20 cellular contexts compared by ENCODE assay signal in the genomic region with DNA sequence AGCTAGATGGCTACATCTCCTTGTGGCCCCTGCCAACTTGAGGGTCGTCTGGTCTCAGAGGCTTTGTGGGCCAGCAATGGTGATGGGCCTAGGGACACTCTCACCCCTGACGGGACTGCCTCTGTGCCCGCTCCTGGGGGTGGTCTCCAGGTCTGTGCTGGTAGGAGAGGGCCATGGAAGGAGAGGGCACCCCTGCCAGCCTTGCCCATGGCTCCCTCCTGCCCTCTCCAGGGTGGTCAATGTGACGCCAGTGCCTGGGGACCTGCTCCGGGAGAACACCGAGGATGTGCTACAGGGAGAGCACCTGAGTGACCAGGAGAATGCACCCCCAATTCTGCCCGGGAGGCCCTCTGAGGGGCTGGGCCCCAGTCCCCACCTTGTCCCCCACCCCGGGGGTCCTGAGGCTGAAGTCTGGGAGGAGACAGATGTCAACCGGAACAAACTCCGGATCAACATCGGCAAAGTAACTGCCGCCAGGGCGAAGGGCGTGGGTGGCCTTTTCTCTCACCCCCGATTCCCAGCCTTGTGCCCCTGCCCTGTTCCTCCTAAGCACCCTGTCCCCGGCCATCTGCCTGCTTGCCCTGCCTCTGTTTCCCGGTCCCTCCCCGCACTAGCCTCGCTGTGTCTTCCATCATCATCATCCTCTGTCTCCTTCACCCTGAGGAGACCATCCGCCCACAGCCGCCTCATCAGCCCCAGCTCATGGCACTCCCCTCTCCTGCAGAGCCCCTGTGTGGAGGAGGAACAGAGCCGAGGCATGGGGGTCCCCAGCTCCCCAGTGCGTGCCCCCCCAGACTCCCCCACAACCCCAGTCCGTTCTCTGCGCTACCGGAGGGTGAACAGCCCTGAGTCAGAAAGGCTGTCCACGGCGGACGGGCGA. TPM values are rescaled to one million over a fixed set of nuclear protein-coding genes. Genes with fewer than 3 reads are reported as not detected.
DNase-seq lines count a peak whose midpoint lies in the region; ATAC-seq, FAIRE-seq and TF ChIP-seq lines count a peak whose summit lies in the region.
"Had no signal": no experiment of that assay in that cellular context is flagged by ENCODE, and none has a peak within 500 bp of the region (broad histone marks: within the 10 kb centered on the region; RNA-seq: fewer than 3 reads in every experiment).

No MANE protein-coding gene starts in this region.

- H3K4me3 Mint-ChIP-seq in activated CD4-positive, alpha-beta T cell treated with anti-CD3 and anti-CD28 coated beads, Interleukin-2, amount 10 ng/mL, durations not matched to agents 24 days and 14 days, result no peak overlapping the region
- no peak overlapping the region for H3K4me3 Mint-ChIP-seq in activated T-helper 2 cell treated with anti-CD3 and anti-CD28 coated beads, Interferon-gamma antibody, Interleukin-2, Interleukin-4, amounts not matched to agents 10 μg/mL and 5 μg/mL and 100 μg/mL, durations not matched to agents 14 hours and 24 hours and 36 hours (ENCODE audit: low read depth)
- no peak overlapping the region for H3K4me3 Mint-ChIP-seq in stimulated activated naive B cell treated with anti-CD40 and anti-IgM and Interleukin-4, amounts not matched to agents 10 μg/mL and 1 μg/mL and 100 μg/mL, for 72 hours
- H3K4me3 Mint-ChIP-seq: CD8-positive, alpha-beta memory T cell; HFFc6 had no signal

- intact Hi-C loops in activated CD4-positive, alpha-beta T cell treated with anti-CD3 and anti-CD28 coated beads, Interleukin-2, amount 10 ng/mL, durations not matched to agents 24 days and 14 days (cut with micrococcal nuclease), result no loop called here
- intact Hi-C loops in activated T-helper 2 cell treated with anti-CD3 and anti-CD28 coated beads, Interferon-gamma antibody, Interleukin-2, Interleukin-4, amounts not matched to agents 10 μg/mL and 5 μg/mL and 100 μg/mL, durations not matched to agents 14 hours and 24 hours and 36 hours (cut with micrococcal nuclease), result no loop called here
- intact Hi-C loops in HepG2 (cut with micrococcal nuclease; ENCODE audit: unreplicated experiment), result no loop called here
- intact Hi-C loops in dorsolateral prefrontal cortex (cut with DNase I), result no loop called here

- H4K20me1 ChIP-seq in HepG2 (ENCODE audit: insufficient read depth, low read length), result no peaks in the 10 kb centered on the region
- H4K20me1 ChIP-seq: BLaER1 had no signal

- H3K4me2 ChIP-seq in HepG2 (ENCODE audit: low read depth, low read length), result no peak overlapping the region
- H3K4me2 ChIP-seq: BLaER1 had no signal

- peaks cover 7 to 39% of the 10 kb centered on the region in 2 experiments for H3K27me3 ChIP-seq in HepG2 (ENCODE audit: control insufficient read depth in 1 of 2, insufficient read depth in 2 of 2, low read length in 2 of 2)
- no peaks in the 10 kb centered on the region for H3K27me3 ChIP-seq in dorsolateral prefrontal cortex
- H3K27me3 ChIP-seq: BLaER1 had no signal

- no peak for TF ChIP-seq CTCF in HepG2 (CRISPR knock-in tag; IDR thresholded peaks at IDR 0.05)
- TF ChIP-seq CTCF in dorsolateral prefrontal cortex (IDR thresholded peaks at IDR 0.05 in 54 of 56, conservative IDR thresholded peaks at IDR 0.05 in 2 of 56; ENCODE audit: low read depth in 1 of 56, partially characterized antibody in 56 of 56), result no peak

- TF ChIP-seq POLR2A in HepG2 (IDR thresholded peaks at IDR 0.05; ENCODE audit: insufficient read depth in 1 of 2, low read depth in 2 of 2, low read length in 2 of 2), result no peak

- ATAC-seq in HepG2 (no peak), GM18867 (IDR thresholded peaks at IDR 0.05; ENCODE audit: unreplicated experiment) (no peak)
- no peak for ATAC-seq in stimulated activated naive B cell treated with anti-CD40 and anti-IgM and Interleukin-4, amounts not matched to agents 10 μg/mL and 1 μg/mL and 100 μg/mL, for 72 hours (replicated peaks)

- WGBS in HepG2 (ENCODE audit: low lambda C conversion rate), result 72% methylated on average over 27 of the region's 30 CpGs

- no peak for FAIRE-seq in HepG2 (lab: Jason Lieb, UNC)
- FAIRE-seq: GM12892, H1 had no signal

- H3K4me3 ChIP-seq in HepG2 (replicated peaks in 1 of 3; ENCODE audit: insufficient read depth in 1 of 3, low read depth in 2 of 3, low read length in 3 of 3) (no peak overlapping the region), dorsolateral prefrontal cortex (no peak overlapping the region)
- H3K4me3 ChIP-seq: BLaER1, HAP-1 had no signal

- H2AFZ ChIP-seq in HepG2 (ENCODE audit: low read length), result no peak overlapping the region

- POLR2A ChIA-PET in HepG2 (lab: Yijun Ruan, JAX), result interaction anchor here (0.7 to 1.3 kb wide), 3 partner anchors 11 to 199 kb away, joined by 3 to 4 read pairs (median 3); partner anchors contain the start of gene ABCC10

- TF ChIP-seq RAD21 in HepG2 (CRISPR knock-in tag; IDR thresholded peaks at IDR 0.05), result no peak

- H3K27me3 Mint-ChIP-seq in activated CD4-positive, alpha-beta T cell treated with anti-CD3 and anti-CD28 coated beads, Interleukin-2, amount 10 ng/mL, durations not matched to agents 24 days and 14 days, result no peaks in the 10 kb centered on the region
- H3K27me3 Mint-ChIP-seq in activated T-helper 2 cell treated with anti-CD3 and anti-CD28 coated beads, Interferon-gamma antibody, Interleukin-2, Interleukin-4, amounts not matched to agents 10 μg/mL and 5 μg/mL and 100 μg/mL, durations not matched to agents 14 hours and 24 hours and 36 hours (ENCODE audit: low read depth), result no peaks in the 10 kb centered on the region
- peaks cover 31 to 38% of the 10 kb centered on the region in 2 donors for H3K27me3 Mint-ChIP-seq in stimulated activated naive B cell treated with anti-CD40 and anti-IgM and Interleukin-4, amounts not matched to agents 10 μg/mL and 1 μg/mL and 100 μg/mL, for 72 hours

- H3K36me3 ChIP-seq in HepG2 (replicated peaks in 1 of 2; ENCODE audit: control insufficient read depth in 1 of 2, insufficient read depth in 2 of 2, low read length in 2 of 2), result no peaks in the 10 kb centered on the region
- H3K36me3 ChIP-seq: BLaER1, HAP-1 had no signal

- no peaks in the 10 kb centered on the region for H3K79me2 ChIP-seq in HepG2 (ENCODE audit: insufficient read depth, low read length)

- H3K9ac ChIP-seq in HepG2 (ENCODE audit: insufficient read depth, low read depth, low read length), result no peak overlapping the region
- H3K9ac ChIP-seq: BLaER1 had no signal

- H3K27ac ChIP-seq in HepG2 (ENCODE audit: extremely low read length, insufficient read depth, low read length) (no peak overlapping the region), dorsolateral prefrontal cortex (no peak overlapping the region)
- H3K27ac ChIP-seq: 22Rv1, BLaER1 had no signal

- in situ Hi-C loops in HepG2 (cut with HindIII; ENCODE audit: extremely low pct_ligation_motif_present, low pct_unique_long_range_greater_than_20kb), result no loop called here

- no peaks in the 10 kb centered on the region for H3K9me3 ChIP-seq in HepG2 (ENCODE audit: low read length)
- H3K9me3 ChIP-seq: BLaER1, Caco-2, HAP-1 had no signal

- no TSS peak for BruUV-seq in HepG2 (replicated peaks; lab: Mats Ljungman, UMichigan)

- H3K4me1 Mint-ChIP-seq in activated CD4-positive, alpha-beta T cell treated with anti-CD3 and anti-CD28 coated beads, Interleukin-2, amount 10 ng/mL, durations not matched to agents 24 days and 14 days, result peaks cover 23% of the 10 kb centered on the region
- H3K4me1 Mint-ChIP-seq in activated T-helper 2 cell treated with anti-CD3 and anti-CD28 coated beads, Interferon-gamma antibody, Interleukin-2, Interleukin-4, amounts not matched to agents 10 μg/mL and 5 μg/mL and 100 μg/mL, durations not matched to agents 14 hours and 24 hours and 36 hours (ENCODE audit: low read depth), result peaks cover 26% of the 10 kb centered on the region
- H3K4me1 Mint-ChIP-seq in stimulated activated naive B cell treated with anti-CD40 and anti-IgM and Interleukin-4, amounts not matched to agents 10 μg/mL and 1 μg/mL and 100 μg/mL, for 72 hours, result peaks cover 14 to 21% of the 10 kb centered on the region in 2 donors

- H3K9me3 Mint-ChIP-seq in activated CD4-positive, alpha-beta T cell treated with anti-CD3 and anti-CD28 coated beads, Interleukin-2, amount 10 ng/mL, durations not matched to agents 24 days and 14 days, result no peaks in the 10 kb centered on the region
- H3K9me3 Mint-ChIP-seq in activated T-helper 2 cell treated with anti-CD3 and anti-CD28 coated beads, Interferon-gamma antibody, Interleukin-2, Interleukin-4, amounts not matched to agents 10 μg/mL and 5 μg/mL and 100 μg/mL, durations not matched to agents 14 hours and 24 hours and 36 hours, result no peaks in the 10 kb centered on the region
- no peaks in the 10 kb centered on the region for H3K9me3 Mint-ChIP-seq in stimulated activated naive B cell treated with anti-CD40 and anti-IgM and Interleukin-4, amounts not matched to agents 10 μg/mL and 1 μg/mL and 100 μg/mL, for 72 hours
- H3K9me3 Mint-ChIP-seq: CD8-positive, alpha-beta memory T cell; HFFc6 had no signal

- peak overlapping the region; percentile 17 for H3K27ac Mint-ChIP-seq in activated CD4-positive, alpha-beta T cell treated with anti-CD3 and anti-CD28 coated beads, Interleukin-2, amount 10 ng/mL, durations not matched to agents 24 days and 14 days
- peak overlapping the region; percentile 6 for H3K27ac Mint-ChIP-seq in activated T-helper 2 cell treated with anti-CD3 and anti-CD28 coated beads, Interferon-gamma antibody, Interleukin-2, Interleukin-4, amounts not matched to agents 10 μg/mL and 5 μg/mL and 100 μg/mL, durations not matched to agents 14 hours and 24 hours and 36 hours
- peak overlapping the region; percentile 20 for H3K27ac Mint-ChIP-seq in stimulated activated naive B cell treated with anti-CD40 and anti-IgM and Interleukin-4, amounts not matched to agents 10 μg/mL and 1 μg/mL and 100 μg/mL, for 72 hours
- H3K27ac Mint-ChIP-seq: HFFc6 had no signal

- DNase-seq in activated CD4-positive, alpha-beta T cell treated with anti-CD3 and anti-CD28 coated beads, Interleukin-2, amount 10 ng/mL, durations not matched to agents 24 days and 14 days, result no peak
- DNase-seq in activated CD4-positive, alpha-beta T cell treated with anti-CD3 and anti-CD28 coated beads for 48 hours, result no peak
- no peak for DNase-seq in activated T-helper 2 cell treated with anti-CD3 and anti-CD28 coated beads, Interferon-gamma antibody, Interleukin-2, Interleukin-4, amounts not matched to agents 10 μg/mL and 5 μg/mL and 100 μg/mL, durations not matched to agents 14 hours and 24 hours and 36 hours (ENCODE audit: low spot score)
- DNase-seq in HepG2 (ENCODE audit: low spot score), result no peak
- no peak for DNase-seq in stimulated activated naive B cell treated with anti-CD40 and anti-IgM and Interleukin-4, amounts not matched to agents 10 μg/mL and 1 μg/mL and 100 μg/mL, for 72 hours
- DNase-seq in dorsolateral prefrontal cortex, result no peak
- no peak for DNase-seq in NCI-H1436 treated with DMSO at 0.1 percent for 48 hours (lab: John Stamatoyannopoulos, UW)
- DNase-seq: AML-193, Caco-2, DND-41, GDM1, HFFc6 had no signal

- TF ChIP-seq EP300 in HepG2 (IDR thresholded peaks at IDR 0.05; ENCODE audit: low read depth in 2 of 2, low read length in 2 of 2) (no peak), HepG2 (CRISPR knock-in tag; IDR thresholded peaks at IDR 0.05; ENCODE audit: borderline replicate concordance) (no peak)

- no peaks in the 10 kb centered on the region for H3K36me3 Mint-ChIP-seq in activated CD4-positive, alpha-beta T cell treated with anti-CD3 and anti-CD28 coated beads, Interleukin-2, amount 10 ng/mL, durations not matched to agents 24 days and 14 days (ENCODE audit: low read depth)
- no peaks in the 10 kb centered on the region for H3K36me3 Mint-ChIP-seq in activated T-helper 2 cell treated with anti-CD3 and anti-CD28 coated beads, Interferon-gamma antibody, Interleukin-2, Interleukin-4, amounts not matched to agents 10 μg/mL and 5 μg/mL and 100 μg/mL, durations not matched to agents 14 hours and 24 hours and 36 hours (ENCODE audit: low read depth)
- no peaks in the 10 kb centered on the region for H3K36me3 Mint-ChIP-seq in stimulated activated naive B cell treated with anti-CD40 and anti-IgM and Interleukin-4, amounts not matched to agents 10 μg/mL and 1 μg/mL and 100 μg/mL, for 72 hours
- H3K36me3 Mint-ChIP-seq: CD8-positive, alpha-beta memory T cell had no signal

- H3K4me1 ChIP-seq in HepG2 (ENCODE audit: insufficient read depth, low read length), result peaks cover 58% of the 10 kb centered on the region
- H3K4me1 ChIP-seq: BLaER1, HAP-1 had no signal

- CTCF ChIA-PET in HepG2 (lab: Yijun Ruan, JAX; ENCODE audit: low intra/inter-chr PET ratio, low total read pairs), result no interaction called here

RNA-seq across cellular contexts. Expression of gene TTBK1, which starts 15.8 kb away (rescaled TPM):
- total RNA-seq in activated CD4-positive, alpha-beta T cell treated with anti-CD3 and anti-CD28 coated beads, Interleukin-2, amount 10 ng/mL, durations not matched to agents 24 days and 14 days, result 0.62 and 0.72 TPM in 2 replicates
- total RNA-seq in activated T-helper 2 cell treated with anti-CD3 and anti-CD28 coated beads, Interferon-gamma antibody, Interleukin-2, Interleukin-4, amounts not matched to agents 10 μg/mL and 5 μg/mL and 100 μg/mL, durations not matched to agents 14 hours and 24 hours and 36 hours, result 1.5 TPM in 2 replicates
- total RNA-seq in HepG2 (2016; rRNA removed; fragmentation: Illumina TruSeq; extraction: Trizol), result 0.10 and 0.33 TPM in 2 replicates
- total RNA-seq in HepG2 (2016; cell fraction: cytosol; rRNA removed; fragmentation: Illumina TruSeq; extraction: Trizol; ENCODE audit: low read depth), result 0.18 and 0.20 TPM in 2 replicates
- total RNA-seq in HepG2 (2016; cell fraction: insoluble cytoplasmic fraction; rRNA removed; fragmentation: Illumina TruSeq; extraction: Trizol), result 0.13 and 0.32 TPM in 2 replicates
- 0.25 and 0.28 TPM in 2 replicates for total RNA-seq in HepG2 (2016; cell fraction: membrane; rRNA removed; fragmentation: Illumina TruSeq; extraction: Trizol)
- 0.47 TPM in 2 replicates for total RNA-seq in HepG2 (2016; cell fraction: nucleus; rRNA removed; fragmentation: Illumina TruSeq; extraction: Trizol)
- polyA plus RNA-seq in HepG2 (2011; rRNA removed), result 0.24 and 0.50 TPM in 2 replicates
- polyA plus RNA-seq in HepG2 (2011; cell fraction: cytosol; rRNA removed), result 0.09 and 0.10 TPM in 2 replicates
- polyA plus RNA-seq in HepG2 (2011; cell fraction: nucleus; rRNA removed), result 1.4 and 2.2 TPM in 2 replicates
- 0.53 and 0.62 TPM in 2 replicates for polyA plus RNA-seq in HepG2 (2012)
- not detected in 2 replicates for polyA plus RNA-seq in HepG2 (2016; cell fraction: cytosol; fragmentation: Illumina TruSeq; extraction: Trizol; ENCODE audit: low read depth)
- polyA plus RNA-seq in HepG2 (2016; cell fraction: insoluble cytoplasmic fraction; fragmentation: Illumina TruSeq; extraction: Trizol; ENCODE audit: low read depth), result 0.19 TPM in 2 replicates
- 0.06 and 0.07 TPM in 2 replicates for polyA plus RNA-seq in HepG2 (2016; cell fraction: membrane; fragmentation: Illumina TruSeq; extraction: Trizol; ENCODE audit: low read depth)
- 0.84 and 0.86 TPM in 2 replicates for polyA plus RNA-seq in HepG2 (2016; cell fraction: nucleus; fragmentation: Illumina TruSeq; extraction: Trizol; ENCODE audit: insufficient read depth, low read depth)
- 1.2 TPM in 1 of 2 replicates, not detected in the other for polyA minus RNA-seq in HepG2 (2011; rRNA and poly(A)+ RNA removed; ENCODE audit: low replicate concordance)
- 0.18 and 0.49 TPM in 2 replicates for polyA minus RNA-seq in HepG2 (2011; cell fraction: cytosol; rRNA and poly(A)+ RNA removed)
- polyA minus RNA-seq in HepG2 (2011; cell fraction: nucleus; rRNA and poly(A)+ RNA removed), result 1.4 and 1.7 TPM in 2 replicates
- total RNA-seq in dorsolateral prefrontal cortex, result 10 to 100 TPM; 37.5 to 77.7 (median 63.5) TPM
- total RNA-seq: HFFc6 had no signal
- polyA plus RNA-seq: CD8-positive, alpha-beta memory T cell had no signal

RNA-seq across cellular contexts. Expression of gene DNPH1, which starts 29.8 kb away (rescaled TPM):
- 78.9 and 79.6 TPM in 2 replicates for total RNA-seq in activated CD4-positive, alpha-beta T cell treated with anti-CD3 and anti-CD28 coated beads, Interleukin-2, amount 10 ng/mL, durations not matched to agents 24 days and 14 days
- total RNA-seq in activated T-helper 2 cell treated with anti-CD3 and anti-CD28 coated beads, Interferon-gamma antibody, Interleukin-2, Interleukin-4, amounts not matched to agents 10 μg/mL and 5 μg/mL and 100 μg/mL, durations not matched to agents 14 hours and 24 hours and 36 hours, result 70.5 and 76.7 TPM in 2 replicates
- 75.0 and 75.1 TPM in 2 replicates for total RNA-seq in HepG2 (2016; rRNA removed; fragmentation: Illumina TruSeq; extraction: Trizol)
- 50.9 and 56.3 TPM in 2 replicates for total RNA-seq in HepG2 (2016; cell fraction: cytosol; rRNA removed; fragmentation: Illumina TruSeq; extraction: Trizol; ENCODE audit: low read depth)
- total RNA-seq in HepG2 (2016; cell fraction: insoluble cytoplasmic fraction; rRNA removed; fragmentation: Illumina TruSeq; extraction: Trizol), result 75.1 and 81.5 TPM in 2 replicates
- 52.3 and 60.5 TPM in 2 replicates for total RNA-seq in HepG2 (2016; cell fraction: membrane; rRNA removed; fragmentation: Illumina TruSeq; extraction: Trizol)
- 31.4 and 33.7 TPM in 2 replicates for total RNA-seq in HepG2 (2016; cell fraction: nucleus; rRNA removed; fragmentation: Illumina TruSeq; extraction: Trizol)
- polyA plus RNA-seq in HepG2 (2011; rRNA removed), result 56.5 and 65.8 TPM in 2 replicates
- 106 and 143 TPM in 2 replicates for polyA plus RNA-seq in HepG2 (2011; cell fraction: cytosol; rRNA removed)
- polyA plus RNA-seq in HepG2 (2011; cell fraction: nucleus; rRNA removed), result 62.4 and 67.4 TPM in 2 replicates
- 43.1 and 47.9 TPM in 2 replicates for polyA plus RNA-seq in HepG2 (2012)
- polyA plus RNA-seq in HepG2 (2016; cell fraction: cytosol; fragmentation: Illumina TruSeq; extraction: Trizol; ENCODE audit: low read depth), result 62.6 and 68.8 TPM in 2 replicates
- 76.7 and 82.8 TPM in 2 replicates for polyA plus RNA-seq in HepG2 (2016; cell fraction: insoluble cytoplasmic fraction; fragmentation: Illumina TruSeq; extraction: Trizol; ENCODE audit: low read depth)
- 47.1 and 47.7 TPM in 2 replicates for polyA plus RNA-seq in HepG2 (2016; cell fraction: membrane; fragmentation: Illumina TruSeq; extraction: Trizol; ENCODE audit: low read depth)
- 66.2 and 72.5 TPM in 2 replicates for polyA plus RNA-seq in HepG2 (2016; cell fraction: nucleus; fragmentation: Illumina TruSeq; extraction: Trizol; ENCODE audit: insufficient read depth, low read depth)
- 38.8 and 62.4 TPM in 2 replicates for polyA minus RNA-seq in HepG2 (2011; rRNA and poly(A)+ RNA removed; ENCODE audit: low replicate concordance)
- 10.5 and 15.4 TPM in 2 replicates for polyA minus RNA-seq in HepG2 (2011; cell fraction: cytosol; rRNA and poly(A)+ RNA removed)
- polyA minus RNA-seq in HepG2 (2011; cell fraction: nucleus; rRNA and poly(A)+ RNA removed), result 15.3 and 16.7 TPM in 2 replicates
- total RNA-seq in dorsolateral prefrontal cortex, result 10 to 100 TPM; 18.4 to 54.6 (median 31.2) TPM

RNA-seq across cellular contexts. Expression of gene SLC22A7, which starts 39.0 kb away (rescaled TPM):
- total RNA-seq in activated CD4-positive, alpha-beta T cell treated with anti-CD3 and anti-CD28 coated beads, Interleukin-2, amount 10 ng/mL, durations not matched to agents 24 days and 14 days, result not detected in 2 replicates
- not detected in 2 replicates for total RNA-seq in activated T-helper 2 cell treated with anti-CD3 and anti-CD28 coated beads, Interferon-gamma antibody, Interleukin-2, Interleukin-4, amounts not matched to agents 10 μg/mL and 5 μg/mL and 100 μg/mL, durations not matched to agents 14 hours and 24 hours and 36 hours
- total RNA-seq in HepG2 (2016; rRNA removed; fragmentation: Illumina TruSeq; extraction: Trizol) (8.6 and 22.6 TPM in 2 replicates), dorsolateral prefrontal cortex (1 to 10 TPM in 20 of 120 experiments, under 1 TPM in 62, not detected in 38; 0.16 to 2.8 (median 0.70) TPM)
- total RNA-seq in HepG2 (2016; cell fraction: cytosol; rRNA removed; fragmentation: Illumina TruSeq; extraction: Trizol; ENCODE audit: low read depth), result 5.3 and 5.4 TPM in 2 replicates
- 8.5 and 22.3 TPM in 2 replicates for total RNA-seq in HepG2 (2016; cell fraction: insoluble cytoplasmic fraction; rRNA removed; fragmentation: Illumina TruSeq; extraction: Trizol)
- total RNA-seq in HepG2 (2016; cell fraction: membrane; rRNA removed; fragmentation: Illumina TruSeq; extraction: Trizol), result 9.0 and 9.1 TPM in 2 replicates
- total RNA-seq in HepG2 (2016; cell fraction: nucleus; rRNA removed; fragmentation: Illumina TruSeq; extraction: Trizol), result 20.9 and 25.8 TPM in 2 replicates
- polyA plus RNA-seq in HepG2 (2011; rRNA removed), result 5.3 and 12.3 TPM in 2 replicates
- 7.0 and 7.8 TPM in 2 replicates for polyA plus RNA-seq in HepG2 (2011; cell fraction: cytosol; rRNA removed)
- 34.4 and 48.4 TPM in 2 replicates for polyA plus RNA-seq in HepG2 (2011; cell fraction: nucleus; rRNA removed)
- 18.9 and 34.7 TPM in 2 replicates for polyA plus RNA-seq in HepG2 (2012)
- 3.2 and 3.5 TPM in 2 replicates for polyA plus RNA-seq in HepG2 (2016; cell fraction: cytosol; fragmentation: Illumina TruSeq; extraction: Trizol; ENCODE audit: low read depth)
- 5.5 and 6.2 TPM in 2 replicates for polyA plus RNA-seq in HepG2 (2016; cell fraction: insoluble cytoplasmic fraction; fragmentation: Illumina TruSeq; extraction: Trizol; ENCODE audit: low read depth)
- polyA plus RNA-seq in HepG2 (2016; cell fraction: membrane; fragmentation: Illumina TruSeq; extraction: Trizol; ENCODE audit: low read depth), result 4.5 and 5.7 TPM in 2 replicates
- polyA plus RNA-seq in HepG2 (2016; cell fraction: nucleus; fragmentation: Illumina TruSeq; extraction: Trizol; ENCODE audit: insufficient read depth, low read depth), result 39.6 and 40.3 TPM in 2 replicates
- 22.0 TPM in 1 of 2 replicates, not detected in the other for polyA minus RNA-seq in HepG2 (2011; rRNA and poly(A)+ RNA removed; ENCODE audit: low replicate concordance)
- 3.6 and 5.1 TPM in 2 replicates for polyA minus RNA-seq in HepG2 (2011; cell fraction: cytosol; rRNA and poly(A)+ RNA removed)
- 7.0 and 12.7 TPM in 2 replicates for polyA minus RNA-seq in HepG2 (2011; cell fraction: nucleus; rRNA and poly(A)+ RNA removed)
- total RNA-seq: Caco-2; CD8-positive, alpha-beta memory T cell; H1; HFFc6; HT1080 had no signal
- polyA plus RNA-seq: CD8-positive, alpha-beta memory T cell; H1 had no signal

RNA-seq across cellular contexts. Expression of gene CRIP3, which starts 49.6 kb away (rescaled TPM):
- 0.43 and 0.79 TPM in 2 replicates for total RNA-seq in activated CD4-positive, alpha-beta T cell treated with anti-CD3 and anti-CD28 coated beads, Interleukin-2, amount 10 ng/mL, durations not matched to agents 24 days and 14 days
- total RNA-seq in activated T-helper 2 cell treated with anti-CD3 and anti-CD28 coated beads, Interferon-gamma antibody, Interleukin-2, Interleukin-4, amounts not matched to agents 10 μg/mL and 5 μg/mL and 100 μg/mL, durations not matched to agents 14 hours and 24 hours and 36 hours, result 0.34 and 0.75 TPM in 2 replicates
- total RNA-seq in HepG2 (2016; rRNA removed; fragmentation: Illumina TruSeq; extraction: Trizol) (3.5 and 6.3 TPM in 2 replicates), dorsolateral prefrontal cortex (10 to 100 TPM in 115 of 120 experiments, 1 to 10 TPM in 5; 7.1 to 34.3 (median 17.5) TPM)
- 2.7 and 2.9 TPM in 2 replicates for total RNA-seq in HepG2 (2016; cell fraction: cytosol; rRNA removed; fragmentation: Illumina TruSeq; extraction: Trizol; ENCODE audit: low read depth)
- total RNA-seq in HepG2 (2016; cell fraction: insoluble cytoplasmic fraction; rRNA removed; fragmentation: Illumina TruSeq; extraction: Trizol), result 5.5 and 7.0 TPM in 2 replicates
- 1.7 and 2.6 TPM in 2 replicates for total RNA-seq in HepG2 (2016; cell fraction: membrane; rRNA removed; fragmentation: Illumina TruSeq; extraction: Trizol)
- 6.1 and 7.0 TPM in 2 replicates for total RNA-seq in HepG2 (2016; cell fraction: nucleus; rRNA removed; fragmentation: Illumina TruSeq; extraction: Trizol)
- 9.3 and 14.2 TPM in 2 replicates for polyA plus RNA-seq in HepG2 (2011; rRNA removed)
- polyA plus RNA-seq in HepG2 (2011; cell fraction: cytosol; rRNA removed), result 4.5 and 5.1 TPM in 2 replicates
- polyA plus RNA-seq in HepG2 (2011; cell fraction: nucleus; rRNA removed), result 31.5 and 46.2 TPM in 2 replicates
- polyA plus RNA-seq in HepG2 (2012), result 12.7 and 16.4 TPM in 2 replicates
- polyA plus RNA-seq in HepG2 (2016; cell fraction: cytosol; fragmentation: Illumina TruSeq; extraction: Trizol; ENCODE audit: low read depth), result 0.99 and 1.7 TPM in 2 replicates
- 4.1 and 5.4 TPM in 2 replicates for polyA plus RNA-seq in HepG2 (2016; cell fraction: insoluble cytoplasmic fraction; fragmentation: Illumina TruSeq; extraction: Trizol; ENCODE audit: low read depth)
- 1.9 and 2.3 TPM in 2 replicates for polyA plus RNA-seq in HepG2 (2016; cell fraction: membrane; fragmentation: Illumina TruSeq; extraction: Trizol; ENCODE audit: low read depth)
- 13.1 and 18.7 TPM in 2 replicates for polyA plus RNA-seq in HepG2 (2016; cell fraction: nucleus; fragmentation: Illumina TruSeq; extraction: Trizol; ENCODE audit: insufficient read depth, low read depth)
- 8.2 TPM in 1 of 2 replicates, not detected in the other for polyA minus RNA-seq in HepG2 (2011; rRNA and poly(A)+ RNA removed; ENCODE audit: low replicate concordance)
- 1.4 and 2.5 TPM in 2 replicates for polyA minus RNA-seq in HepG2 (2011; cell fraction: cytosol; rRNA and poly(A)+ RNA removed)
- 7.5 and 14.4 TPM in 2 replicates for polyA minus RNA-seq in HepG2 (2011; cell fraction: nucleus; rRNA and poly(A)+ RNA removed)
- total RNA-seq: Caco-2, HFFc6, HT1080 had no signal
- polyA plus RNA-seq: CD8-positive, alpha-beta memory T cell had no signal

Comparison
In these comparisons a context has a peak if more than half of its experiments do, and no peak if none do; other contexts are left out.
1. RNA of gene TTBK1, which starts 15.8 kb away (total RNA-seq): 37.5 to 77.7 TPM in dorsolateral prefrontal cortex; 1.5 TPM in activated T-helper 2 cell treated with anti-CD3 and anti-CD28 coated beads, Interferon-gamma antibody, Interleukin-2, Interleukin-4, amounts not matched to agents 10 μg/mL and 5 μg/mL and 100 μg/mL, durations not matched to agents 14 hours and 24 hours and 36 hours, 0.62 to 0.72 TPM in activated CD4-positive, alpha-beta T cell treated with anti-CD3 and anti-CD28 coated beads, Interleukin-2, amount 10 ng/mL, durations not matched to agents 24 days and 14 days and 0.10 to 0.47 TPM in HepG2; every median in the first group is over 10 times any median in the second.
2. Peak in every context shown above with its lines, with median percentiles within 50 percentile points of each other: H3K27ac Mint-ChIP-seq.